Comparison of ENCODE assay signal across 1 cellular context in the genomic region with DNA sequence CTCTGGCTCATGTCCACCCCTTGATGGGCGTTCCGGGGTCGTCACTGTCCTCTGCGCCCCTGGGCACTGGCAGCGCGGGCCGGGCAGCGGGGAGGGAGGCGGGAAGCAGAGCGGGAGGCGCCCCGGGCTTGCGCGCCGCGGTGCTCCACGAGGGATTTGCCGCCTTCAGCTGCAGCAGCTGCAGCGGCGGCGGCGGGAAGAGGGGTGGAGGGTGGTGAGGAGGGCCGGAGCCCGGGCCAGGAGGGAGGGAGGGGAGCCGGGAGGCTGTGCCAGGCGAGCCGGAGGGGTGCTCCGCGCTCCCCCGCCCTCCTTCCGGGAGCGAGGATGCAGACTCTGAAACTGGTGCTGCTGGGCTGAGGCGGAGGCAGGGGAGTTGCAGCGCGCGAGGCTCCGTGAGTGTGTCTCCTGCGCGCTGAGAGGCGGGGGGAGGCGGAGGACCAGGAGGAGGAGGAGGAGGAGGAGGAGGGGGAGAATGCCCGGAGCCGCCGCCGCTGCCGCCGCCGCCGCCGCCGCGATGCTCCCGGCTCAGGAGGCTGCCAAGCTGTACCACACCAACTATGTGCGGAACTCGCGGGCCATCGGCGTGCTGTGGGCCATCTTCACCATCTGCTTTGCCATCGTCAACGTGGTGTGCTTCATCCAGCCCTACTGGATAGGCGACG.
TF ChIP-seq lines count a peak whose summit lies in the region.

Gene LHFPL3 (plus strand): TSS at position 296 of the 662 bp plus-strand sequence.

TF ChIP-seq in HepG2, 621 proteins besides CTCF, POLR2A, EP300 and RAD21 (continued from another document):
- TF ChIP-seq ETS1 (CRISPR knock-in tag; IDR thresholded peaks at IDR 0.05): no peak
- TF ChIP-seq, protein P1, sequence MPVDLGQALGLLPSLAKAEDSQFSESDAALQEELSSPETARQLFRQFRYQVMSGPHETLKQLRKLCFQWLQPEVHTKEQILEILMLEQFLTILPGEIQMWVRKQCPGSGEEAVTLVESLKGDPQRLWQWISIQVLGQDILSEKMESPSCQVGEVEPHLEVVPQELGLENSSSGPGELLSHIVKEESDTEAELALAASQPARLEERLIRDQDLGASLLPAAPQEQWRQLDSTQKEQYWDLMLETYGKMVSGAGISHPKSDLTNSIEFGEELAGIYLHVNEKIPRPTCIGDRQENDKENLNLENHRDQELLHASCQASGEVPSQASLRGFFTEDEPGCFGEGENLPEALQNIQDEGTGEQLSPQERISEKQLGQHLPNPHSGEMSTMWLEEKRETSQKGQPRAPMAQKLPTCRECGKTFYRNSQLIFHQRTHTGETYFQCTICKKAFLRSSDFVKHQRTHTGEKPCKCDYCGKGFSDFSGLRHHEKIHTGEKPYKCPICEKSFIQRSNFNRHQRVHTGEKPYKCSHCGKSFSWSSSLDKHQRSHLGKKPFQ (CRISPR knock-in tag; IDR thresholded peaks at IDR 0.05; ENCODE audit: insufficient replicate concordance): no peak
